25 cellular contexts compared by ENCODE assay signal in the genomic region with DNA sequence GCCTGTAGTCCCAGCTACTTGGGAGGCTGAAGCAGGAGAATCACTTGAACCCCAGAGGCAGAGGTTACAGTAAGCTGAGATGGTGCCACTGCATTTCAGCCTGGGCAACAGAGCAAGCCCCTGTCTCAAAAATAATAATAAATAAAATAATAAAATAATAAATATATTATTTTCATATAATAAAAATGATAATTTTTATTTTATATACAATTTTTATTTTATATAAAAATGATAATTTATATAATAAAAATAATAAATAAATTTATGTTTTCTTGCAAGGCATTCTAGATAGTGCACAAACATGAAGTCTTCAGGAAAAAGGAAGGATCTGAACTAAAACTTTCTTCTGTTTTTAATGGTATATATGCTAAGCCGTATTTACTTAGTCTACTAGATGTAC.
"Had no signal": no experiment of that assay in that cellular context is flagged by ENCODE, and none has a peak within 500 bp of the region (broad histone marks: within the 10 kb centered on the region; RNA-seq: fewer than 3 reads in every experiment).

No MANE protein-coding gene starts in this region.

- H3K79me2 ChIP-seq: hepatocyte had no signal

- H3K4me2 ChIP-seq: hepatocyte had no signal

- H2AFZ ChIP-seq: hepatocyte had no signal

- H3K27ac ChIP-seq: brain microvascular endothelial cell, esophagus muscularis mucosa, foreskin keratinocyte, gastroesophageal sphincter, heart right ventricle, hepatocyte had no signal

- H3K27me3 ChIP-seq: brain microvascular endothelial cell, esophagus muscularis mucosa, foreskin keratinocyte, gastroesophageal sphincter, heart right ventricle, hepatocyte had no signal

- FAIRE-seq: astrocyte, bronchial epithelial cell had no signal

- H3K36me3 ChIP-seq: brain microvascular endothelial cell, esophagus muscularis mucosa, gastroesophageal sphincter, heart right ventricle had no signal

- H3K4me3 ChIP-seq: esophagus muscularis mucosa, gastroesophageal sphincter, heart right ventricle, hepatocyte had no signal

- H3K4me1 ChIP-seq: esophagus muscularis mucosa, foreskin keratinocyte, gastroesophageal sphincter had no signal

- ATAC-seq: activated CD8-positive, alpha-beta T cell treated with anti-CD3 and anti-CD28 coated beads for 36 hours; activated T-cell treated with anti-CD3 and anti-CD28 coated beads, Interleukin-2, amount 50 U/mL, for 4 hours; foreskin keratinocyte; gastroesophageal sphincter; heart right ventricle had no signal

- DNase-seq: activated CD4-positive, alpha-beta T cell treated with anti-CD3 and anti-CD28 coated beads for 48 hours; activated CD4-positive, alpha-beta T cell treated with anti-CD3 and anti-CD28 coated beads, Interleukin-2, amount 50 U/mL, for 1 hour; activated CD4-positive, alpha-beta T cell treated with anti-CD3 and anti-CD28 coated beads, Interleukin-2, amount 50 U/mL, for 48 hours; activated CD8-positive, alpha-beta memory T cell treated with anti-CD3 and anti-CD28 coated beads for 24 hours; activated CD8-positive, alpha-beta T cell treated with anti-CD3 and anti-CD28 coated beads for 36 hours; activated effector memory CD4-positive, alpha-beta T cell treated with Interleukin-2 at 50 U/mL for 16 hours; activated gamma-delta T cell treated with Interleukin-2 at 50 U/mL for 16 hours; activated naive CD4-positive, alpha-beta T cell treated with anti-CD3 and anti-CD28 coated beads, Interleukin-2, amount 50 U/mL, for 16 hours; activated naive CD4-positive, alpha-beta T cell treated with Interleukin-2 at 50 U/mL for 16 hours; activated T-cell treated with anti-CD3 and anti-CD28 coated beads, Interleukin-2, amount 50 U/mL, for 4 hours; amniotic stem cell; anterior cingulate cortex; brain microvascular endothelial cell; cortex of kidney; effector CD4-positive, alpha-beta T cell; effector memory CD8-positive, alpha-beta T cell; erythroblast; foreskin keratinocyte; heart right ventricle; T-helper 2 cell had no signal
